25 cellular contexts compared by ENCODE assay signal in the genomic region with DNA sequence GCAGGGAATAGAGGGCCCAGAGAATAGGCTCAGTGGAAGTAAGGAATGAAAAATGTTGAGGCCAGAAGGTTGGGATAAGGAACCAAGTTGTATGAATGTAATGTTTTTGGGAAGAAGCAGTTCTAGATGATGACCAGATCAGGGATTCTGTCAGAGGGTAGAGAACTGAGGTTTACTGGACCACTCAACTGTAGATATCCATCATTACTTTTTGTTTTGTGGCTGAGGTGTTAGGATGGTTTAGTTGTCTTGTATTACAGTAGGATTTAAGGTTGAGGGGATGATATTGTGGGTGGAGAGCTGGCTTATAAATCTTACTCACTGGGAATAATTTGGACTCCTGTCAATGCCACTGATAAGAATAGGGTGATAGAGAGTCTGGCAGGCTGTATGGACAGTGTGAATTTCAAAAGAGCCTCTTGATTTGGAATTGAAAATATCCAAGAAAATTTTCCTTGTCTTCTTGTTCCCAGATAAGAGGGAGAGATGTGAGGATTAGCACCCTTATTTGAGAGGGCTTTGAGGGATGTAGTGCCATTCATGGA. TPM values are rescaled to one million over a fixed set of nuclear protein-coding genes. Genes with fewer than 3 reads are reported as not detected.
DNase-seq lines count a peak whose midpoint lies in the region; ATAC-seq and TF ChIP-seq lines count a peak whose summit lies in the region.
"Had no signal": no experiment of that assay in that cellular context is flagged by ENCODE, and none has a peak within 500 bp of the region (broad histone marks: within the 10 kb centered on the region; RNA-seq: fewer than 3 reads in every experiment).

No MANE protein-coding gene starts in this region.

- H3K4me3 ChIP-seq in DOHH2 (ENCODE audit: low read length) (no peak overlapping the region; the same call in 1 of the 2 replicates), coronary artery (no peak overlapping the region), GM23248 (no peak overlapping the region)
- H3K4me3 ChIP-seq: BLaER1 treated with 17β-estradiol and CSF1 and Interleukin-3, amounts not matched to agents 10 nM and 100 nM; PC-9; skin epidermis; suprapubic skin; uterus had no signal

- H3K9ac ChIP-seq in GM23248: no peak overlapping the region
- H3K9ac ChIP-seq: BLaER1 treated with 17β-estradiol and CSF1 and Interleukin-3, amounts not matched to agents 10 nM and 100 nM had no signal

- H3K9me2 ChIP-seq in DOHH2 (replicated peaks; ENCODE audit: control insufficient read depth, low read length) (no peaks in the 10 kb centered on the region), GM23248 (ENCODE audit: insufficient read depth) (no peaks in the 10 kb centered on the region)

- no peak overlapping the region for H3K27ac ChIP-seq in DOHH2 (ENCODE audit: low read depth, low read length)
- no peak overlapping the region for H3K27ac ChIP-seq in coronary artery
- H3K27ac ChIP-seq in GM23248: no peak overlapping the region
- H3K27ac ChIP-seq: BLaER1 treated with 17β-estradiol and CSF1 and Interleukin-3, amounts not matched to agents 10 nM and 100 nM; PC-9; skin epidermis; suprapubic skin; uterus had no signal

- H3K36me3 ChIP-seq in DOHH2 (ENCODE audit: control insufficient read depth, low read length) (no peaks in the 10 kb centered on the region), GM23248 (ENCODE audit: low read depth) (no peaks in the 10 kb centered on the region)
- H3K36me3 ChIP-seq: BLaER1 treated with 17β-estradiol and CSF1 and Interleukin-3, amounts not matched to agents 10 nM and 100 nM; suprapubic skin; uterus had no signal

- peak overlapping the region; percentile 36; the same call in 1 of the 2 replicates for H3K4me2 ChIP-seq in DOHH2 (ENCODE audit: low read length)
- no peak overlapping the region for H3K4me2 ChIP-seq in GM23248 (ENCODE audit: unreplicated experiment)
- H3K4me2 ChIP-seq: PC-9 had no signal

- in situ Hi-C loops in GM23248 (cut with MboI): no loop called here

- no peak overlapping the region for H2AFZ ChIP-seq in GM23248
- H2AFZ ChIP-seq: PC-9 had no signal

- H3K9me3 Mint-ChIP-seq in activated T-cell treated with anti-CD3 and anti-CD28 coated beads, Interleukin-2, amount 50 U/mL, for 24 hours: no peaks in the 10 kb centered on the region
- peaks cover 35% of the 10 kb centered on the region for H3K9me3 Mint-ChIP-seq in activated T-helper 1 cell treated with anti-CD3 and anti-CD28 coated beads, Interleukin-12 subunit alpha, Interleukin-12 subunit beta, Interleukin-2, Interleukin-4 antibody, amounts not matched to agents 30 ng/mL and 10 ng/mL and 1 ng/mL, durations not matched to agents 14 hours and 24 hours and 36 hours

- H4K20me1 ChIP-seq in DOHH2 (ENCODE audit: control insufficient read depth, insufficient read depth, low read depth, low read length): no peaks in the 10 kb centered on the region
- H4K20me1 ChIP-seq in GM23248 (ENCODE audit: insufficient read depth): peaks cover 32% of the 10 kb centered on the region
- H4K20me1 ChIP-seq: BLaER1 treated with 17β-estradiol and CSF1 and Interleukin-3, amounts not matched to agents 10 nM and 100 nM had no signal

- H3K4me3 Mint-ChIP-seq in activated T-cell treated with anti-CD3 and anti-CD28 coated beads, Interleukin-2, amount 50 U/mL, for 24 hours: no peak overlapping the region
- peak overlapping the region; percentile 47 for H3K4me3 Mint-ChIP-seq in activated T-helper 1 cell treated with anti-CD3 and anti-CD28 coated beads, Interleukin-12 subunit alpha, Interleukin-12 subunit beta, Interleukin-2, Interleukin-4 antibody, amounts not matched to agents 30 ng/mL and 10 ng/mL and 1 ng/mL, durations not matched to agents 14 hours and 24 hours and 36 hours

- H3K4me1 ChIP-seq in DOHH2 (ENCODE audit: control insufficient read depth, low read length): peaks cover 21% of the 10 kb centered on the region
- H3K4me1 ChIP-seq in GM23248 (ENCODE audit: insufficient read depth): peaks cover 13% of the 10 kb centered on the region
- H3K4me1 ChIP-seq: Caco-2, uterus had no signal

- intact Hi-C loops in activated T-helper 1 cell treated with anti-CD3 and anti-CD28 coated beads, Interleukin-12 subunit alpha, Interleukin-12 subunit beta, Interleukin-2, Interleukin-4 antibody, amounts not matched to agents 30 ng/mL and 10 ng/mL and 1 ng/mL, durations not matched to agents 14 hours and 24 hours and 36 hours (cut with micrococcal nuclease): no loop called here
- intact Hi-C loops in left ventricle myocardium superior (cut with micrococcal nuclease): no loop called here

- no peaks in the 10 kb centered on the region for H3K9me3 ChIP-seq in DOHH2 (ENCODE audit: control insufficient read depth, insufficient read depth, low read length)
- H3K9me3 ChIP-seq in GM23248 (ENCODE audit: low read depth): no peaks in the 10 kb centered on the region
- H3K9me3 ChIP-seq: BLaER1 treated with 17β-estradiol and CSF1 and Interleukin-3, amounts not matched to agents 10 nM and 100 nM; suprapubic skin; uterus had no signal

- peak overlapping the region; percentile 92 for H3K27ac Mint-ChIP-seq in activated T-cell treated with anti-CD3 and anti-CD28 coated beads, Interleukin-2, amount 50 U/mL, for 24 hours
- H3K27ac Mint-ChIP-seq in activated T-helper 1 cell treated with anti-CD3 and anti-CD28 coated beads, Interleukin-12 subunit alpha, Interleukin-12 subunit beta, Interleukin-2, Interleukin-4 antibody, amounts not matched to agents 30 ng/mL and 10 ng/mL and 1 ng/mL, durations not matched to agents 14 hours and 24 hours and 36 hours: peak overlapping the region; percentile 93

- no peaks in the 10 kb centered on the region for H3F3A ChIP-seq in DOHH2 (ENCODE audit: control insufficient read depth, insufficient read depth)
- no peaks in the 10 kb centered on the region for H3F3A ChIP-seq in GM23248 (ENCODE audit: insufficient read depth)

- H3K4me1 Mint-ChIP-seq in activated T-cell treated with anti-CD3 and anti-CD28 coated beads, Interleukin-2, amount 50 U/mL, for 24 hours (ENCODE audit: low read depth): peaks cover 85% of the 10 kb centered on the region
- peaks cover 87% of the 10 kb centered on the region for H3K4me1 Mint-ChIP-seq in activated T-helper 1 cell treated with anti-CD3 and anti-CD28 coated beads, Interleukin-12 subunit alpha, Interleukin-12 subunit beta, Interleukin-2, Interleukin-4 antibody, amounts not matched to agents 30 ng/mL and 10 ng/mL and 1 ng/mL, durations not matched to agents 14 hours and 24 hours and 36 hours (ENCODE audit: low read depth)

- peak; percentile 55 for ATAC-seq in left ventricle myocardium superior

- H3K36me3 Mint-ChIP-seq in activated T-cell treated with anti-CD3 and anti-CD28 coated beads, Interleukin-2, amount 50 U/mL, for 24 hours (ENCODE audit: low read depth): peaks cover 52% of the 10 kb centered on the region
- peaks cover 66% of the 10 kb centered on the region for H3K36me3 Mint-ChIP-seq in activated T-helper 1 cell treated with anti-CD3 and anti-CD28 coated beads, Interleukin-12 subunit alpha, Interleukin-12 subunit beta, Interleukin-2, Interleukin-4 antibody, amounts not matched to agents 30 ng/mL and 10 ng/mL and 1 ng/mL, durations not matched to agents 14 hours and 24 hours and 36 hours (ENCODE audit: low read depth)

- peaks cover 25% of the 10 kb centered on the region for H3K79me2 ChIP-seq in DOHH2 (ENCODE audit: control insufficient read depth, low read length)
- H3K79me2 ChIP-seq in GM23248 (ENCODE audit: insufficient read depth): peaks cover 96% of the 10 kb centered on the region

- H3K27me3 Mint-ChIP-seq in activated T-cell treated with anti-CD3 and anti-CD28 coated beads, Interleukin-2, amount 50 U/mL, for 24 hours: no peaks in the 10 kb centered on the region
- H3K27me3 Mint-ChIP-seq in activated T-helper 1 cell treated with anti-CD3 and anti-CD28 coated beads, Interleukin-12 subunit alpha, Interleukin-12 subunit beta, Interleukin-2, Interleukin-4 antibody, amounts not matched to agents 30 ng/mL and 10 ng/mL and 1 ng/mL, durations not matched to agents 14 hours and 24 hours and 36 hours (ENCODE audit: insufficient read depth): no peaks in the 10 kb centered on the region

- no peaks in the 10 kb centered on the region for H3K27me3 ChIP-seq in DOHH2 (ENCODE audit: control insufficient read depth, low read length)
- no peaks in the 10 kb centered on the region for H3K27me3 ChIP-seq in GM23248 (replicated peaks; ENCODE audit: insufficient read depth)
- H3K27me3 ChIP-seq: BLaER1 treated with 17β-estradiol and CSF1 and Interleukin-3, amounts not matched to agents 10 nM and 100 nM; suprapubic skin; uterus had no signal

- no peak for DNase-seq in activated T-cell treated with anti-CD3 and anti-CD28 coated beads, Interleukin-2, amount 50 U/mL, for 24 hours
- no peak for DNase-seq in activated T-cell treated with anti-CD3 and anti-CD28 coated beads, Interleukin-2, amount 50 U/mL, for 48 hours
- DNase-seq in activated T-helper 1 cell treated with anti-CD3 and anti-CD28 coated beads, Interleukin-12 subunit alpha, Interleukin-12 subunit beta, Interleukin-2, Interleukin-4 antibody, amounts not matched to agents 30 ng/mL and 10 ng/mL and 1 ng/mL, durations not matched to agents 14 hours and 24 hours and 36 hours (ENCODE audit: low spot score): no peak
- DNase-seq in left ventricle myocardium superior (no peak), coronary artery (ENCODE audit: low spot score) (no peak), GM23248 (no peak)
- no peak for DNase-seq in NK-92 treated with Interleukin-12 subunit alpha and Interleukin-12 subunit beta, amount 100 ng/mL, for 24 hours (lab: John Stamatoyannopoulos, UW)
- DNase-seq: ACHN; activated CD4-positive, alpha-beta T cell treated with anti-CD3 and anti-CD28 coated beads for 4 hours; activated CD8-positive, alpha-beta memory T cell treated with anti-CD3 and anti-CD28 coated beads, Interleukin-2, amount 50 U/mL, for 48 hours; Caco-2; DMS79 treated with DMSO at 0.1 percent for 48 hours; effector CD8-positive, alpha-beta T cell; erythroblast; head of caudate nucleus; NCI-H1436 treated with DMSO at 0.1 percent for 48 hours; NCI-H2107; nucleus accumbens; PC-9; SHP77 treated with DMSO at 0.1 percent for 48 hours; uterus had no signal

- TF ChIP-seq CTCF in DOHH2 (IDR thresholded peaks at IDR 0.05; ENCODE audit: low read depth, low read length, poor library complexity, severe bottlenecking): no peak
- no peak for TF ChIP-seq CTCF in coronary artery (IDR thresholded peaks at IDR 0.05)

RNA-seq across cellular contexts. Expression of a gene that starts 22.6 kb away (rescaled TPM):
- 250 and 276 TPM in 2 replicates for total RNA-seq in activated T-helper 1 cell treated with anti-CD3 and anti-CD28 coated beads, Interleukin-12 subunit alpha, Interleukin-12 subunit beta, Interleukin-2, Interleukin-4 antibody, amounts not matched to agents 30 ng/mL and 10 ng/mL and 1 ng/mL, durations not matched to agents 14 hours and 24 hours and 36 hours
- total RNA-seq in left ventricle myocardium superior: 46.3 TPM
- 95.5 and 98.1 TPM in 2 replicates for total RNA-seq in GM23248 (2014; rRNA removed; shearing (Covaris generic))
- polyA plus RNA-seq in GM23248 (2016; fragmentation: Nextera tagmentation; extraction: Ambion mirVana): 109 and 114 TPM in 2 replicates
